Comparison of ENCODE assay signal across 1 cellular context in the genomic region with DNA sequence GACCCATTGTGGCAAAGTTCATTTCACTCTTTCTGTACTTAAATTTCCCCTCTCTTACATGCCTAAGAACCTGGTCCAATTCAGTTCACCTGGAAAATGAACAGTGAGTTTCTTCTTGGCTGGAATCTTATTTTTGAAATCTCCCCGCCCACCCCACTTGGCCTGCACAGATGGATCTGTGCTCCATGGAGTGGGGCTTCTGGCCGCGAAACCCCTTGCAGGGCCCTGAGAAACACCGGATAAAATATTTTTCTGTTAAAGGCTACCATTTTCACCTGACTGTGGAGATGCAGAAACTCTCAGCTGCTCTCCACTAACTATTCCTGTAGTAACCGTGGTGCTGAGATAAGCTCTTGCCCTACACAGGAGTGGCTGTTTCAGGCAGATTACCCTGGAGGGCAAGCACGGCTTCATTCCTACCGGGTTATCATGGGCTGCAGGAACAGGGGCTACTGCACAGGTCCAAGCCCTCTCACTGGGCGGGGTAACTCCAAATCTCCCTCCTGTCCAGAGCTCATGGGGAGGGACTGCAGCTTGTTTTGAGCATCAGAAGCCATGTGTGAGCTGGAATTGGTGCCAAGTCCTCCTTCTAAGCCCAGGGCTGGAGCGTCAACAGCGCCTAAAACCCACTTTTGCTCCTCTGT.
TF ChIP-seq lines count a peak whose summit lies in the region.

No MANE protein-coding gene starts in this region.

TF ChIP-seq in K562, 482 proteins besides CTCF, POLR2A, EP300 and RAD21 (continued from another document and continues in another):
- TF ChIP-seq, protein P1, sequence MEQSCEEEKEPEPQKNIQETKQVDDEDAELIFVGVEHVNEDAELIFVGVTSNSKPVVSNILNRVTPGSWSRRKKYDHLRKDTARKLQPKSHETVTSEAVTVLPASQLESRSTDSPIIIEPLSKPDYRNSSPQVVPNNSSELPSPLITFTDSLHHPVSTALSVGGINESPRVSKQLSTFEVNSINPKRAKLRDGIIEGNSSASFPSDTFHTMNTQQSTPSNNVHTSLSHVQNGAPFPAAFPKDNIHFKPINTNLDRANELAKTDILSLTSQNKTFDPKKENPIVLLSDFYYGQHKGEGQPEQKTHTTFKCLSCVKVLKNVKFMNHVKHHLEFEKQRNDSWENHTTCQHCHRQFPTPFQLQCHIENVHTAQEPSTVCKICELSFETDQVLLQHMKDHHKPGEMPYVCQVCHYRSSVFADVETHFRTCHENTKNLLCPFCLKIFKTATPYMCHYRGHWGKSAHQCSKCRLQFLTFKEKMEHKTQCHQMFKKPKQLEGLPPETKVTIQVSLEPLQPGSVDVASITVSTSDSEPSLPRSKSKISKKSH (CRISPR knock-in tag; IDR thresholded peaks at IDR 0.05) = no peak
- TF ChIP-seq ZBTB17 (CRISPR knock-in tag; IDR thresholded peaks at IDR 0.05) (no peak), HOXB6 (CRISPR knock-in tag; IDR thresholded peaks at IDR 0.05; ENCODE audit: borderline replicate concordance) (no peak), CXXC5 (CRISPR knock-in tag; IDR thresholded peaks at IDR 0.05) (peak; percentile 77), ZNF785 (CRISPR knock-in tag; IDR thresholded peaks at IDR 0.05) (no peak), PRMT5 (CRISPR knock-in tag; IDR thresholded peaks at IDR 0.05) (no peak), CBFB (CRISPR knock-in tag; IDR thresholded peaks at IDR 0.05) (no peak), KAT8 (IDR thresholded peaks at IDR 0.05; ENCODE audit: low read depth) (no peak), HDAC8 (tag; IDR thresholded peaks at IDR 0.05) (no peak), PCBP2 (IDR thresholded peaks at IDR 0.05; ENCODE audit: low read depth, low read length, poor library complexity, severe bottlenecking) (no peak), CHD1 (IDR thresholded peaks at IDR 0.05; ENCODE audit: low read length) (no peak), SMAD1 (IDR thresholded peaks at IDR 0.05; ENCODE audit: low read depth, low read length, partially characterized antibody) (no peak), GATA2 (CRISPR knock-in tag; IDR thresholded peaks at IDR 0.05) (peak; percentile 97), THRAP3 (IDR thresholded peaks at IDR 0.05; ENCODE audit: borderline replicate concordance) (no peak), SP1 (CRISPR knock-in tag; IDR thresholded peaks at IDR 0.05) (0 out of 2 replicates have a peak, but pooled peaks have one; percentile 31), DNMT1 (IDR thresholded peaks at IDR 0.05) (no peak), SP2 (IDR thresholded peaks at IDR 0.05; ENCODE audit: extremely low read depth, low read depth, low read length, poor library complexity, severe bottlenecking) (no peak), CC2D1A (IDR thresholded peaks at IDR 0.05) (peak; percentile 97; the same call in 1 of the 2 replicates), NR2C2 (CRISPR knock-in tag; IDR thresholded peaks at IDR 0.05) (no peak), NR2C2 (tag; IDR thresholded peaks at IDR 0.05) (peak; percentile 68; the same call in 1 of the 2 replicates), SREBF1 (IDR thresholded peaks at IDR 0.05; ENCODE audit: borderline replicate concordance, low read depth, low read length) (no peak), DIDO1 (tag; IDR thresholded peaks at IDR 0.05; ENCODE audit: low read depth) (no peak)
- TF ChIP-seq, protein P2, sequence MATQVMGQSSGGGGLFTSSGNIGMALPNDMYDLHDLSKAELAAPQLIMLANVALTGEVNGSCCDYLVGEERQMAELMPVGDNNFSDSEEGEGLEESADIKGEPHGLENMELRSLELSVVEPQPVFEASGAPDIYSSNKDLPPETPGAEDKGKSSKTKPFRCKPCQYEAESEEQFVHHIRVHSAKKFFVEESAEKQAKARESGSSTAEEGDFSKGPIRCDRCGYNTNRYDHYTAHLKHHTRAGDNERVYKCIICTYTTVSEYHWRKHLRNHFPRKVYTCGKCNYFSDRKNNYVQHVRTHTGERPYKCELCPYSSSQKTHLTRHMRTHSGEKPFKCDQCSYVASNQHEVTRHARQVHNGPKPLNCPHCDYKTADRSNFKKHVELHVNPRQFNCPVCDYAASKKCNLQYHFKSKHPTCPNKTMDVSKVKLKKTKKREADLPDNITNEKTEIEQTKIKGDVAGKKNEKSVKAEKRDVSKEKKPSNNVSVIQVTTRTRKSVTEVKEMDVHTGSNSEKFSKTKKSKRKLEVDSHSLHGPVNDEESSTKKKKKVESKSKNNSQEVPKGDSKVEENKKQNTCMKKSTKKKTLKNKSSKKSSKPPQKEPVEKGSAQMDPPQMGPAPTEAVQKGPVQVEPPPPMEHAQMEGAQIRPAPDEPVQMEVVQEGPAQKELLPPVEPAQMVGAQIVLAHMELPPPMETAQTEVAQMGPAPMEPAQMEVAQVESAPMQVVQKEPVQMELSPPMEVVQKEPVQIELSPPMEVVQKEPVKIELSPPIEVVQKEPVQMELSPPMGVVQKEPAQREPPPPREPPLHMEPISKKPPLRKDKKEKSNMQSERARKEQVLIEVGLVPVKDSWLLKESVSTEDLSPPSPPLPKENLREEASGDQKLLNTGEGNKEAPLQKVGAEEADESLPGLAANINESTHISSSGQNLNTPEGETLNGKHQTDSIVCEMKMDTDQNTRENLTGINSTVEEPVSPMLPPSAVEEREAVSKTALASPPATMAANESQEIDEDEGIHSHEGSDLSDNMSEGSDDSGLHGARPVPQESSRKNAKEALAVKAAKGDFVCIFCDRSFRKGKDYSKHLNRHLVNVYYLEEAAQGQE (CRISPR knock-in tag; IDR thresholded peaks at IDR 0.05; ENCODE audit: low read depth) = no peak
- TF ChIP-seq, protein P3, sequence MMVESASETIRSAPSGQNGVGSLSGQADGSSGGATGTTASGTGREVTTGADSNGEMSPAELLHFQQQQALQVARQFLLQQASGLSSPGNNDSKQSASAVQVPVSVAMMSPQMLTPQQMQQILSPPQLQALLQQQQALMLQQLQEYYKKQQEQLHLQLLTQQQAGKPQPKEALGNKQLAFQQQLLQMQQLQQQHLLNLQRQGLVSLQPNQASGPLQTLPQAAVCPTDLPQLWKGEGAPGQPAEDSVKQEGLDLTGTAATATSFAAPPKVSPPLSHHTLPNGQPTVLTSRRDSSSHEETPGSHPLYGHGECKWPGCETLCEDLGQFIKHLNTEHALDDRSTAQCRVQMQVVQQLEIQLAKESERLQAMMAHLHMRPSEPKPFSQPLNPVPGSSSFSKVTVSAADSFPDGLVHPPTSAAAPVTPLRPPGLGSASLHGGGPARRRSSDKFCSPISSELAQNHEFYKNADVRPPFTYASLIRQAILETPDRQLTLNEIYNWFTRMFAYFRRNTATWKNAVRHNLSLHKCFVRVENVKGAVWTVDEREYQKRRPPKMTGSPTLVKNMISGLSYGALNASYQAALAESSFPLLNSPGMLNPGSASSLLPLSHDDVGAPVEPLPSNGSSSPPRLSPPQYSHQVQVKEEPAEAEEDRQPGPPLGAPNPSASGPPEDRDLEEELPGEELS (CRISPR knock-in tag; IDR thresholded peaks at IDR 0.05; ENCODE audit: borderline replicate concordance) = no peak
- TF ChIP-seq, protein P4, sequence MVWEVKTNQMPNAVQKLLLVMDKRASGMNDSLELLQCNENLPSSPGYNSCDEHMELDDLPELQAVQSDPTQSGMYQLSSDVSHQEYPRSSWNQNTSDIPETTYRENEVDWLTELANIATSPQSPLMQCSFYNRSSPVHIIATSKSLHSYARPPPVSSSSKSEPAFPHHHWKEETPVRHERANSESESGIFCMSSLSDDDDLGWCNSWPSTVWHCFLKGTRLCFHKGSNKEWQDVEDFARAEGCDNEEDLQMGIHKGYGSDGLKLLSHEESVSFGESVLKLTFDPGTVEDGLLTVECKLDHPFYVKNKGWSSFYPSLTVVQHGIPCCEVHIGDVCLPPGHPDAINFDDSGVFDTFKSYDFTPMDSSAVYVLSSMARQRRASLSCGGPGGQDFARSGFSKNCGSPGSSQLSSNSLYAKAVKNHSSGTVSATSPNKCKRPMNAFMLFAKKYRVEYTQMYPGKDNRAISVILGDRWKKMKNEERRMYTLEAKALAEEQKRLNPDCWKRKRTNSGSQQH (CRISPR knock-in tag; IDR thresholded peaks at IDR 0.05) = no peak
- TF ChIP-seq, protein P5, sequence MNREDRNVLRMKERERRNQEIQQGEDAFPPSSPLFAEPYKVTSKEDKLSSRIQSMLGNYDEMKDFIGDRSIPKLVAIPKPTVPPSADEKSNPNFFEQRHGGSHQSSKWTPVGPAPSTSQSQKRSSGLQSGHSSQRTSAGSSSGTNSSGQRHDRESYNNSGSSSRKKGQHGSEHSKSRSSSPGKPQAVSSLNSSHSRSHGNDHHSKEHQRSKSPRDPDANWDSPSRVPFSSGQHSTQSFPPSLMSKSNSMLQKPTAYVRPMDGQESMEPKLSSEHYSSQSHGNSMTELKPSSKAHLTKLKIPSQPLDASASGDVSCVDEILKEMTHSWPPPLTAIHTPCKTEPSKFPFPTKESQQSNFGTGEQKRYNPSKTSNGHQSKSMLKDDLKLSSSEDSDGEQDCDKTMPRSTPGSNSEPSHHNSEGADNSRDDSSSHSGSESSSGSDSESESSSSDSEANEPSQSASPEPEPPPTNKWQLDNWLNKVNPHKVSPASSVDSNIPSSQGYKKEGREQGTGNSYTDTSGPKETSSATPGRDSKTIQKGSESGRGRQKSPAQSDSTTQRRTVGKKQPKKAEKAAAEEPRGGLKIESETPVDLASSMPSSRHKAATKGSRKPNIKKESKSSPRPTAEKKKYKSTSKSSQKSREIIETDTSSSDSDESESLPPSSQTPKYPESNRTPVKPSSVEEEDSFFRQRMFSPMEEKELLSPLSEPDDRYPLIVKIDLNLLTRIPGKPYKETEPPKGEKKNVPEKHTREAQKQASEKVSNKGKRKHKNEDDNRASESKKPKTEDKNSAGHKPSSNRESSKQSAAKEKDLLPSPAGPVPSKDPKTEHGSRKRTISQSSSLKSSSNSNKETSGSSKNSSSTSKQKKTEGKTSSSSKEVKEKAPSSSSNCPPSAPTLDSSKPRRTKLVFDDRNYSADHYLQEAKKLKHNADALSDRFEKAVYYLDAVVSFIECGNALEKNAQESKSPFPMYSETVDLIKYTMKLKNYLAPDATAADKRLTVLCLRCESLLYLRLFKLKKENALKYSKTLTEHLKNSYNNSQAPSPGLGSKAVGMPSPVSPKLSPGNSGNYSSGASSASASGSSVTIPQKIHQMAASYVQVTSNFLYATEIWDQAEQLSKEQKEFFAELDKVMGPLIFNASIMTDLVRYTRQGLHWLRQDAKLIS (CRISPR knock-in tag; IDR thresholded peaks at IDR 0.05) = no peak
- TF ChIP-seq, protein P6, sequence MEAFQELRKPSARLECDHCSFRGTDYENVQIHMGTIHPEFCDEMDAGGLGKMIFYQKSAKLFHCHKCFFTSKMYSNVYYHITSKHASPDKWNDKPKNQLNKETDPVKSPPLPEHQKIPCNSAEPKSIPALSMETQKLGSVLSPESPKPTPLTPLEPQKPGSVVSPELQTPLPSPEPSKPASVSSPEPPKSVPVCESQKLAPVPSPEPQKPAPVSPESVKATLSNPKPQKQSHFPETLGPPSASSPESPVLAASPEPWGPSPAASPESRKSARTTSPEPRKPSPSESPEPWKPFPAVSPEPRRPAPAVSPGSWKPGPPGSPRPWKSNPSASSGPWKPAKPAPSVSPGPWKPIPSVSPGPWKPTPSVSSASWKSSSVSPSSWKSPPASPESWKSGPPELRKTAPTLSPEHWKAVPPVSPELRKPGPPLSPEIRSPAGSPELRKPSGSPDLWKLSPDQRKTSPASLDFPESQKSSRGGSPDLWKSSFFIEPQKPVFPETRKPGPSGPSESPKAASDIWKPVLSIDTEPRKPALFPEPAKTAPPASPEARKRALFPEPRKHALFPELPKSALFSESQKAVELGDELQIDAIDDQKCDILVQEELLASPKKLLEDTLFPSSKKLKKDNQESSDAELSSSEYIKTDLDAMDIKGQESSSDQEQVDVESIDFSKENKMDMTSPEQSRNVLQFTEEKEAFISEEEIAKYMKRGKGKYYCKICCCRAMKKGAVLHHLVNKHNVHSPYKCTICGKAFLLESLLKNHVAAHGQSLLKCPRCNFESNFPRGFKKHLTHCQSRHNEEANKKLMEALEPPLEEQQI (IDR thresholded peaks at IDR 0.05) = peak; percentile 65; the same call in 1 of the 2 replicates
- TF ChIP-seq, protein P7, sequence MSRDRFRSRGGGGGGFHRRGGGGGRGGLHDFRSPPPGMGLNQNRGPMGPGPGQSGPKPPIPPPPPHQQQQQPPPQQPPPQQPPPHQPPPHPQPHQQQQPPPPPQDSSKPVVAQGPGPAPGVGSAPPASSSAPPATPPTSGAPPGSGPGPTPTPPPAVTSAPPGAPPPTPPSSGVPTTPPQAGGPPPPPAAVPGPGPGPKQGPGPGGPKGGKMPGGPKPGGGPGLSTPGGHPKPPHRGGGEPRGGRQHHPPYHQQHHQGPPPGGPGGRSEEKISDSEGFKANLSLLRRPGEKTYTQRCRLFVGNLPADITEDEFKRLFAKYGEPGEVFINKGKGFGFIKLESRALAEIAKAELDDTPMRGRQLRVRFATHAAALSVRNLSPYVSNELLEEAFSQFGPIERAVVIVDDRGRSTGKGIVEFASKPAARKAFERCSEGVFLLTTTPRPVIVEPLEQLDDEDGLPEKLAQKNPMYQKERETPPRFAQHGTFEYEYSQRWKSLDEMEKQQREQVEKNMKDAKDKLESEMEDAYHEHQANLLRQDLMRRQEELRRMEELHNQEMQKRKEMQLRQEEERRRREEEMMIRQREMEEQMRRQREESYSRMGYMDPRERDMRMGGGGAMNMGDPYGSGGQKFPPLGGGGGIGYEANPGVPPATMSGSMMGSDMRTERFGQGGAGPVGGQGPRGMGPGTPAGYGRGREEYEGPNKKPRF (IDR thresholded peaks at IDR 0.05; ENCODE audit: low read depth, low read length) = no peak
- TF ChIP-seq, protein P8, sequence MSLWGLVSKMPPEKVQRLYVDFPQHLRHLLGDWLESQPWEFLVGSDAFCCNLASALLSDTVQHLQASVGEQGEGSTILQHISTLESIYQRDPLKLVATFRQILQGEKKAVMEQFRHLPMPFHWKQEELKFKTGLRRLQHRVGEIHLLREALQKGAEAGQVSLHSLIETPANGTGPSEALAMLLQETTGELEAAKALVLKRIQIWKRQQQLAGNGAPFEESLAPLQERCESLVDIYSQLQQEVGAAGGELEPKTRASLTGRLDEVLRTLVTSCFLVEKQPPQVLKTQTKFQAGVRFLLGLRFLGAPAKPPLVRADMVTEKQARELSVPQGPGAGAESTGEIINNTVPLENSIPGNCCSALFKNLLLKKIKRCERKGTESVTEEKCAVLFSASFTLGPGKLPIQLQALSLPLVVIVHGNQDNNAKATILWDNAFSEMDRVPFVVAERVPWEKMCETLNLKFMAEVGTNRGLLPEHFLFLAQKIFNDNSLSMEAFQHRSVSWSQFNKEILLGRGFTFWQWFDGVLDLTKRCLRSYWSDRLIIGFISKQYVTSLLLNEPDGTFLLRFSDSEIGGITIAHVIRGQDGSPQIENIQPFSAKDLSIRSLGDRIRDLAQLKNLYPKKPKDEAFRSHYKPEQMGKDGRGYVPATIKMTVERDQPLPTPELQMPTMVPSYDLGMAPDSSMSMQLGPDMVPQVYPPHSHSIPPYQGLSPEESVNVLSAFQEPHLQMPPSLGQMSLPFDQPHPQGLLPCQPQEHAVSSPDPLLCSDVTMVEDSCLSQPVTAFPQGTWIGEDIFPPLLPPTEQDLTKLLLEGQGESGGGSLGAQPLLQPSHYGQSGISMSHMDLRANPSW (CRISPR knock-in tag; IDR thresholded peaks at IDR 0.05) = no peak
- TF ChIP-seq, protein P9, sequence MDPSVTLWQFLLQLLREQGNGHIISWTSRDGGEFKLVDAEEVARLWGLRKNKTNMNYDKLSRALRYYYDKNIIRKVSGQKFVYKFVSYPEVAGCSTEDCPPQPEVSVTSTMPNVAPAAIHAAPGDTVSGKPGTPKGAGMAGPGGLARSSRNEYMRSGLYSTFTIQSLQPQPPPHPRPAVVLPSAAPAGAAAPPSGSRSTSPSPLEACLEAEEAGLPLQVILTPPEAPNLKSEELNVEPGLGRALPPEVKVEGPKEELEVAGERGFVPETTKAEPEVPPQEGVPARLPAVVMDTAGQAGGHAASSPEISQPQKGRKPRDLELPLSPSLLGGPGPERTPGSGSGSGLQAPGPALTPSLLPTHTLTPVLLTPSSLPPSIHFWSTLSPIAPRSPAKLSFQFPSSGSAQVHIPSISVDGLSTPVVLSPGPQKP (CRISPR knock-in tag; IDR thresholded peaks at IDR 0.05) = no peak
